ENCODE assay signal across 1 cellular context in genomic region chr11:78192223-78192719, GRCh38.
A peak's percentile ranks its signal among the peaks of the same experiment; 100 is the strongest.
TF ChIP-seq lines count a peak whose summit lies in the region.

No MANE protein-coding gene starts in this region.

TF ChIP-seq in GM12878, 131 proteins besides CTCF, POLR2A, EP300 and RAD21:
- TF ChIP-seq ZNF622 (IDR thresholded peaks at IDR 0.05) (no peak), TCF12 (IDR thresholded peaks at IDR 0.05; ENCODE audit: low read depth, low read length) (0 out of 2 replicates have a peak, but pooled peaks have one; percentile 23)
